ENCODE assay signal across 19 cellular contexts in genomic region chr16:84703671-84704070, GRCh38. TPM values are rescaled to one million over a fixed set of nuclear protein-coding genes. Genes with fewer than 3 reads are reported as not detected.
DNase-seq lines count a peak whose midpoint lies in the region; ATAC-seq, FAIRE-seq and TF ChIP-seq lines count a peak whose summit lies in the region.
"Had no signal": no experiment of that assay in that cellular context is flagged by ENCODE, and none has a peak within 500 bp of the region (broad histone marks: within the 10 kb centered on the region; RNA-seq: fewer than 3 reads in every experiment).

No MANE protein-coding gene starts in this region.

- peak overlapping the region in 6 of 10 donors; percentile 16 to 56 (median 44) for H3K4me3 Mint-ChIP-seq in naive thymus-derived CD8-positive, alpha-beta T cell
- H3K4me3 Mint-ChIP-seq in activated CD4-positive, alpha-beta T cell treated with anti-CD3 and anti-CD28 coated beads, Interleukin-2, amount 10 ng/mL, durations not matched to agents 7 days and 5 days, result no peak overlapping the region
- H3K4me3 Mint-ChIP-seq: activated CD8-positive, alpha-beta T cell treated with anti-CD3 and anti-CD28 coated beads for 36 hours had no signal

- FAIRE-seq in K562 (lab: Jason Lieb, UNC), result no peak

- H3K9me3 ChIP-seq in BLaER1 treated with 17β-estradiol and CSF1 and Interleukin-3, amounts not matched to agents 10 nM and 100 nM (replicated peaks in 1 of 11), result no peaks in the 10 kb centered on the region
- H3K9me3 ChIP-seq in HEK293 (ENCODE audit: control insufficient read depth, insufficient read depth, low read depth, low read length) (no peaks in the 10 kb centered on the region), K562 (replicated peaks; ENCODE audit: control insufficient read depth, insufficient read depth, low read depth, low read length) (no peaks in the 10 kb centered on the region)

- ATAC-seq in K562 (no peak), HG03521 (IDR thresholded peaks at IDR 0.05; ENCODE audit: unreplicated experiment) (no peak)
- no peak for ATAC-seq in naive thymus-derived CD8-positive, alpha-beta T cell
- ATAC-seq: activated CD8-positive, alpha-beta T cell treated with anti-CD3 and anti-CD28 coated beads for 36 hours; activated naive CD4-positive, alpha-beta T cell treated with anti-CD3 and anti-CD28 coated beads, Interleukin-2, amount 50 U/mL, for 72 hours; foreskin keratinocyte had no signal

- H3K9me1 ChIP-seq in K562 (ENCODE audit: control insufficient read depth, insufficient read depth, low read length), result peaks cover 16% of the 10 kb centered on the region

- no peak for TF ChIP-seq RAD21 in K562 (CRISPR knock-in tag; conservative IDR thresholded peaks at IDR 0.05 in 1 of 2, IDR thresholded peaks at IDR 0.05 in 1 of 2)

- H3K27ac Mint-ChIP-seq in naive thymus-derived CD8-positive, alpha-beta T cell, result peak overlapping the region in 3 of 10 donors; percentile 12 to 80 (median 21)
- no peak overlapping the region for H3K27ac Mint-ChIP-seq in activated CD4-positive, alpha-beta T cell treated with anti-CD3 and anti-CD28 coated beads, Interleukin-2, amount 10 ng/mL, durations not matched to agents 7 days and 5 days
- H3K27ac Mint-ChIP-seq: activated CD8-positive, alpha-beta T cell treated with anti-CD3 and anti-CD28 coated beads for 36 hours; activated naive CD4-positive, alpha-beta T cell treated with anti-CD3 and anti-CD28 coated beads, Interleukin-2, amount 50 U/mL, for 72 hours had no signal

- H2AFZ ChIP-seq in K562 (ENCODE audit: low read depth, low read length), result no peak overlapping the region
- H2AFZ ChIP-seq: GM23248 had no signal

- TSS peak; percentile 11 for BruUV-seq in K562 (replicated peaks; lab: Mats Ljungman, UMichigan)

- H4K20me1 ChIP-seq in BLaER1 treated with 17β-estradiol and CSF1 and Interleukin-3, amounts not matched to agents 10 nM and 100 nM, result peaks cover 68 to 88% (median 86%) of the 10 kb centered on the region in 11 experiments
- H4K20me1 ChIP-seq in K562 (replicated peaks; ENCODE audit: control insufficient read depth, insufficient read depth, low read length), result peaks cover 61% of the 10 kb centered on the region

- CTCF ChIA-PET in HEK293 (lab: Yijun Ruan, JAX), result interaction anchor here (0.6 to 1.8 kb wide), 10 partner anchors 9 to 193 kb away, joined by 3 to 20 read pairs (median 5); no protein-coding TSS in a partner anchor
- CTCF ChIA-PET in K562 (lab: Yijun Ruan, JAX; ENCODE audit: low intra/inter-chr PET ratio), result no interaction called here
- CTCF ChIA-PET in activated CD4-positive, alpha-beta T cell treated with anti-CD3 and anti-CD28 coated beads, Interleukin-2, amount 10 ng/mL, durations not matched to agents 7 days and 5 days (lab: Charles Lee), result interaction anchor here (0.6 to 1.1 kb wide), 4 partner anchors 10 to 31 kb away, joined by 3 to 4 read pairs (median 3); no protein-coding TSS in a partner anchor

- DNase-seq in K562 (ENCODE audit: extremely low read depth in 1 of 4, low spot score in 3 of 4), result no peak
- DNase-seq in naive thymus-derived CD8-positive, alpha-beta T cell, result no peak
- DNase-seq in activated CD4-positive, alpha-beta T cell treated with anti-CD3 and anti-CD28 coated beads, Interleukin-2, amount 10 ng/mL, durations not matched to agents 7 days and 5 days, result no peak
- DNase-seq in foreskin fibroblast, result no peak
- DNase-seq: activated CD8-positive, alpha-beta T cell treated with anti-CD3 and anti-CD28 coated beads for 36 hours; activated T-cell treated with anti-CD3 and anti-CD28 coated beads, Interleukin-2, amount 50 U/mL, for 1 hour; cortex of kidney; foreskin keratinocyte; GM23248; Karpas-422; kidney glomerular epithelial cell; NCI-H1092; NCI-H2081; NCI-H510A treated with DMSO at 0.1 percent for 48 hours; SHP77 treated with DMSO at 0.1 percent for 48 hours had no signal

- TF ChIP-seq CTCF in HEK293 (tag by site-specific recombination; IDR thresholded peaks at IDR 0.05) (no peak), K562 (IDR thresholded peaks at IDR 0.05 in 2 of 3, conservative IDR thresholded peaks at IDR 0.05 in 1 of 3; ENCODE audit: insufficient read depth in 2 of 3, low read depth in 1 of 3, low read length in 3 of 3) (no peak), foreskin fibroblast (IDR thresholded peaks at IDR 0.05; ENCODE audit: low read depth, low read length) (no peak)

- WGBS in K562 (ENCODE audit: insufficient coverage, low coverage, missing lambda C conversion rate), result 73% methylated on average over 10 of the region's 10 CpGs

- TF ChIP-seq POLR2A in K562 (conservative IDR thresholded peaks at IDR 0.05), result no peak

- intact Hi-C loops in K562 (cut with micrococcal nuclease), result no loop called here

- H3K27ac ChIP-seq in BLaER1 treated with 17β-estradiol and CSF1 and Interleukin-3, amounts not matched to agents 10 nM and 100 nM, result no peak overlapping the region
- H3K27ac ChIP-seq in HEK293 (ENCODE audit: extremely low read depth, low read depth, low read length), result 0 out of 2 replicates have a peak overlapping the region, but pooled peaks have one; percentile 25
- H3K27ac ChIP-seq in K562 (ENCODE audit: extremely low read depth, low read depth, low read length), result no peak overlapping the region; the same call in 2 of the 3 replicates
- H3K27ac ChIP-seq: foreskin keratinocyte, GM23248 had no signal

- H3K36me3 Mint-ChIP-seq in naive thymus-derived CD8-positive, alpha-beta T cell, result peaks cover 0 to 27% (median 4%) of the 10 kb centered on the region in 3 donors
- peaks cover 4% of the 10 kb centered on the region for H3K36me3 Mint-ChIP-seq in activated CD4-positive, alpha-beta T cell treated with anti-CD3 and anti-CD28 coated beads, Interleukin-2, amount 10 ng/mL, durations not matched to agents 7 days and 5 days (ENCODE audit: low read depth)

- no peaks in the 10 kb centered on the region for H3K27me3 ChIP-seq in BLaER1 treated with 17β-estradiol and CSF1 and Interleukin-3, amounts not matched to agents 10 nM and 100 nM
- no peaks in the 10 kb centered on the region for H3K27me3 ChIP-seq in K562 (ENCODE audit: control insufficient read depth in 2 of 2, insufficient read depth in 2 of 2, low read length in 2 of 2)
- H3K27me3 ChIP-seq: foreskin keratinocyte had no signal

- H3K79me2 ChIP-seq in K562 (ENCODE audit: control insufficient read depth, insufficient read depth, low read length), result peaks cover 94% of the 10 kb centered on the region

- H3K4me2 ChIP-seq in BLaER1 treated with 17β-estradiol and CSF1 and Interleukin-3, amounts not matched to agents 10 nM and 100 nM, result peak overlapping the region; percentile 3 to 97 (median 48); a peak in 16 of 22 replicates
- peak overlapping the region; percentile 43 for H3K4me2 ChIP-seq in K562 (ENCODE audit: insufficient read depth, low read length)

- POLR2A ChIA-PET in HEK293 (lab: Yijun Ruan, JAX), result interaction anchor here (0.8 kb wide), 1 partner anchor 14 kb away, joined by 7 read pairs; no protein-coding TSS in a partner anchor
- POLR2A ChIA-PET in K562 (lab: Yijun Ruan, JAX), result interaction anchor here (0.7 to 2.8 kb wide), 9 partner anchors 11 to 307 kb away, joined by 3 to 26 read pairs (median 5); partner anchors contain the start of gene ZDHHC7
- POLR2A ChIA-PET in naive thymus-derived CD8-positive, alpha-beta T cell (lab: Charles Lee), result interaction anchor here (1.2 to 1.4 kb wide), 2 partner anchors 10 to 72 kb away, joined by 3 read pairs; no protein-coding TSS in a partner anchor
- POLR2A ChIA-PET in activated CD4-positive, alpha-beta T cell treated with anti-CD3 and anti-CD28 coated beads, Interleukin-2, amount 10 ng/mL, durations not matched to agents 7 days and 5 days (lab: Charles Lee), result no interaction called here

- in situ Hi-C loops in K562 (cut with MboI), result no loop called here

- H3K36me3 ChIP-seq in BLaER1 treated with 17β-estradiol and CSF1 and Interleukin-3, amounts not matched to agents 10 nM and 100 nM, result peaks cover under 1 to 43% (median 24%) of the 10 kb centered on the region in 11 experiments; a peak in 18 of 22 replicates
- H3K36me3 ChIP-seq in HEK293 (ENCODE audit: control insufficient read depth in 2 of 2, insufficient read depth in 1 of 2, low read length in 2 of 2) (no peaks in the 10 kb centered on the region; a peak in 1 of 3 replicates), K562 (ENCODE audit: control insufficient read depth, insufficient read depth, low read length) (peaks cover 53% of the 10 kb centered on the region)

- peaks cover 19 to 80% (median 63%) of the 10 kb centered on the region in 4 donors for H3K4me1 Mint-ChIP-seq in naive thymus-derived CD8-positive, alpha-beta T cell
- peaks cover 51% of the 10 kb centered on the region for H3K4me1 Mint-ChIP-seq in activated CD4-positive, alpha-beta T cell treated with anti-CD3 and anti-CD28 coated beads, Interleukin-2, amount 10 ng/mL, durations not matched to agents 7 days and 5 days

- TF ChIP-seq EP300 in K562 (IDR thresholded peaks at IDR 0.05; ENCODE audit: low read length), result no peak

- no peak overlapping the region for H3K4me3 ChIP-seq in BLaER1 treated with 17β-estradiol and CSF1 and Interleukin-3, amounts not matched to agents 10 nM and 100 nM
- no peak overlapping the region for H3K4me3 ChIP-seq in HEK293 (ENCODE audit: low read depth, low read length)
- no peak overlapping the region for H3K4me3 ChIP-seq in K562
- no peak overlapping the region for H3K4me3 ChIP-seq in foreskin fibroblast (ENCODE audit: low read depth in 1 of 2, low read length in 2 of 2)
- H3K4me3 ChIP-seq: GM23248 had no signal

- 0 out of 22 replicates have a peak overlapping the region, but pooled peaks of 1 of the 11 experiments have one; percentile 55 for H3K9ac ChIP-seq in BLaER1 treated with 17β-estradiol and CSF1 and Interleukin-3, amounts not matched to agents 10 nM and 100 nM
- 0 out of 4 replicates have a peak overlapping the region, but pooled peaks of 1 of the 2 experiments have one; percentile 7 for H3K9ac ChIP-seq in K562 (ENCODE audit: insufficient read depth in 1 of 2, low read depth in 2 of 2, low read length in 2 of 2)
- H3K9ac ChIP-seq: GM23248 had no signal

- peaks cover 59 to 82% (median 75%) of the 10 kb centered on the region in 10 experiments for H3K4me1 ChIP-seq in BLaER1 treated with 17β-estradiol and CSF1 and Interleukin-3, amounts not matched to agents 10 nM and 100 nM
- peaks cover 27% of the 10 kb centered on the region for H3K4me1 ChIP-seq in HEK293 (ENCODE audit: control insufficient read depth, insufficient read depth, low read length)
- H3K4me1 ChIP-seq in K562 (replicated peaks in 1 of 2; ENCODE audit: control insufficient read depth in 2 of 2, insufficient read depth in 2 of 2, low read length in 2 of 2), result peaks cover 44 to 52% of the 10 kb centered on the region in 2 experiments

- no peaks in the 10 kb centered on the region for H3K27me3 Mint-ChIP-seq in naive thymus-derived CD8-positive, alpha-beta T cell
- H3K27me3 Mint-ChIP-seq in activated CD4-positive, alpha-beta T cell treated with anti-CD3 and anti-CD28 coated beads, Interleukin-2, amount 10 ng/mL, durations not matched to agents 7 days and 5 days, result no peaks in the 10 kb centered on the region
- H3K27me3 Mint-ChIP-seq: activated CD8-positive, alpha-beta T cell treated with anti-CD3 and anti-CD28 coated beads for 36 hours had no signal

- H3K9me3 Mint-ChIP-seq in naive thymus-derived CD8-positive, alpha-beta T cell, result no peaks in the 10 kb centered on the region
- H3K9me3 Mint-ChIP-seq in activated CD4-positive, alpha-beta T cell treated with anti-CD3 and anti-CD28 coated beads, Interleukin-2, amount 10 ng/mL, durations not matched to agents 7 days and 5 days, result no peaks in the 10 kb centered on the region
- H3K9me3 Mint-ChIP-seq: activated CD8-positive, alpha-beta T cell treated with anti-CD3 and anti-CD28 coated beads for 36 hours; activated naive CD4-positive, alpha-beta T cell treated with anti-CD3 and anti-CD28 coated beads, Interleukin-2, amount 50 U/mL, for 72 hours had no signal

RNA-seq across cellular contexts. Expression of gene USP10, which starts 3.9 kb away (rescaled TPM):
- total RNA-seq in K562 (2011; cell fraction: chromatin; rRNA removed; ENCODE audit: low replicate concordance), result 154 and 338 TPM in 2 replicates
- 84.7 and 99.0 TPM in 2 replicates for total RNA-seq in K562 (2011; cell fraction: nucleolus; rRNA removed)
- total RNA-seq in K562 (2011; cell fraction: nucleoplasm; rRNA removed), result 165 and 228 TPM in 2 replicates
- total RNA-seq in K562 (2014; rRNA removed) (78.1 and 96.9 TPM in 2 replicates), K562 (2014; rRNA removed; fragmentation: Illumina TruSeq; extraction: Trizol) (116 and 129 TPM in 2 replicates), K562 (2015; rRNA removed; fragmentation: Illumina TruSeq; extraction: Trizol) (113 and 121 TPM in 2 replicates), K562 (2021) (166 and 171 TPM in 2 replicates)
- polyA plus RNA-seq in K562 (2011; rRNA removed) (130 and 174 TPM in 2 replicates), K562 (2014; fragmentation: Illumina TruSeq; extraction: Trizol) (161 and 197 TPM in 2 replicates), K562 (2014; fragmentation: Nextera tagmentation; extraction: Ambion mirVana) (10 to 100 TPM; 61.7 to 61.9 TPM), K562 (2014; rRNA removed) (87.2 and 93.2 TPM in 2 replicates)
- 147 and 220 TPM in 2 replicates for polyA plus RNA-seq in K562 (2011; cell fraction: cytosol; rRNA removed)
- polyA plus RNA-seq in K562 (2011; cell fraction: nucleus; rRNA removed), result 170 and 240 TPM in 2 replicates
- 98.9 and 130 TPM in 2 replicates for polyA plus RNA-seq in K562 (2012)
- 228 and 275 TPM in 2 replicates for polyA minus RNA-seq in K562 (2011; rRNA and poly(A)+ RNA removed)
- polyA minus RNA-seq in K562 (2011; cell fraction: cytosol; rRNA and poly(A)+ RNA removed), result 118 and 134 TPM in 2 replicates
- 62.6 and 87.9 TPM in 2 replicates for polyA minus RNA-seq in K562 (2011; cell fraction: nucleus; rRNA and poly(A)+ RNA removed)
- 10 to 100 TPM; 79.5 to 87.3 TPM for total RNA-seq in naive thymus-derived CD8-positive, alpha-beta T cell
- 10 to 100 TPM; 61.3 to 89.8 (median 80.7) TPM for polyA plus RNA-seq in naive thymus-derived CD8-positive, alpha-beta T cell
- total RNA-seq in activated CD4-positive, alpha-beta T cell treated with anti-CD3 and anti-CD28 coated beads, Interleukin-2, amount 10 ng/mL, durations not matched to agents 7 days and 5 days, result 10 to 100 TPM; 86.5 to 99.0 TPM

RNA-seq across cellular contexts. Expression of gene KLHL36, which starts 55.4 kb away (rescaled TPM):
- total RNA-seq in K562 (2011; cell fraction: chromatin; rRNA removed; ENCODE audit: low replicate concordance), result 52.2 and 130 TPM in 2 replicates
- 84.1 and 104 TPM in 2 replicates for total RNA-seq in K562 (2011; cell fraction: nucleolus; rRNA removed)
- 79.9 and 86.4 TPM in 2 replicates for total RNA-seq in K562 (2011; cell fraction: nucleoplasm; rRNA removed)
- total RNA-seq in K562 (2014; rRNA removed) (30.6 and 40.4 TPM in 2 replicates), K562 (2014; rRNA removed; fragmentation: Illumina TruSeq; extraction: Trizol) (15.5 and 16.6 TPM in 2 replicates), K562 (2015; rRNA removed; fragmentation: Illumina TruSeq; extraction: Trizol) (18.5 and 21.1 TPM in 2 replicates), K562 (2021) (48.6 and 51.2 TPM in 2 replicates)
- polyA plus RNA-seq in K562 (2011; rRNA removed) (25.6 and 34.8 TPM in 2 replicates), K562 (2014; fragmentation: Illumina TruSeq; extraction: Trizol) (16.5 and 20.7 TPM in 2 replicates), K562 (2014; fragmentation: Nextera tagmentation; extraction: Ambion mirVana) (1 to 10 TPM; 2.1 to 2.5 TPM), K562 (2014; rRNA removed) (25.4 and 30.1 TPM in 2 replicates)
- 33.1 and 49.1 TPM in 2 replicates for polyA plus RNA-seq in K562 (2011; cell fraction: cytosol; rRNA removed)
- polyA plus RNA-seq in K562 (2011; cell fraction: nucleus; rRNA removed), result 59.7 and 85.8 TPM in 2 replicates
- polyA plus RNA-seq in K562 (2012), result 22.4 and 33.6 TPM in 2 replicates
- 31.9 and 39.3 TPM in 2 replicates for polyA minus RNA-seq in K562 (2011; rRNA and poly(A)+ RNA removed)
- 43.7 and 62.8 TPM in 2 replicates for polyA minus RNA-seq in K562 (2011; cell fraction: cytosol; rRNA and poly(A)+ RNA removed)
- polyA minus RNA-seq in K562 (2011; cell fraction: nucleus; rRNA and poly(A)+ RNA removed), result 33.7 and 40.1 TPM in 2 replicates
- total RNA-seq in naive thymus-derived CD8-positive, alpha-beta T cell, result 100 to 1,000 TPM; 151 to 157 TPM
- polyA plus RNA-seq in naive thymus-derived CD8-positive, alpha-beta T cell, result 10 to 100 TPM; 27.4 to 50.3 (median 32.0) TPM
- 10 to 100 TPM; 37.5 to 46.2 TPM for total RNA-seq in activated CD4-positive, alpha-beta T cell treated with anti-CD3 and anti-CD28 coated beads, Interleukin-2, amount 10 ng/mL, durations not matched to agents 7 days and 5 days
